Comparison of ENCODE assay signal across 12 cellular contexts in genomic region chr6:84773133-84773430, GRCh38. TPM values are rescaled to one million over a fixed set of nuclear protein-coding genes. Genes with fewer than 3 reads are reported as not detected.
DNase-seq lines count a peak whose midpoint lies in the region; ATAC-seq, FAIRE-seq and TF ChIP-seq lines count a peak whose summit lies in the region.
"Had no signal": no experiment of that assay in that cellular context is flagged by ENCODE, and none has a peak within 500 bp of the region (broad histone marks: within the 10 kb centered on the region; RNA-seq: fewer than 3 reads in every experiment).

No MANE protein-coding gene starts in this region.

- peaks cover 9% of the 10 kb centered on the region for H3K79me2 ChIP-seq in astrocyte (ENCODE audit: insufficient read depth, low read length)
- no peaks in the 10 kb centered on the region for H3K79me2 ChIP-seq in smooth muscle cell (ENCODE audit: low read depth)
- H3K79me2 ChIP-seq in PC-3 (ENCODE audit: low read length), result no peaks in the 10 kb centered on the region

- FAIRE-seq in astrocyte (lab: Jason Lieb, UNC), result no peak
- FAIRE-seq: GM12892 had no signal

- no peaks in the 10 kb centered on the region for H3F3A ChIP-seq in smooth muscle cell (ENCODE audit: low read depth)
- no peaks in the 10 kb centered on the region for H3F3A ChIP-seq in PC-3 (ENCODE audit: low read length, unreplicated experiment)

- POLR2A ChIA-PET in PC-3 (lab: Charles Lee; ENCODE audit: unreplicated experiment), result no interaction called here

- H2AFZ ChIP-seq in astrocyte (ENCODE audit: low read depth, low read length) (no peak overlapping the region), smooth muscle cell (ENCODE audit: low read depth) (no peak overlapping the region), PC-3 (ENCODE audit: low read length) (no peak overlapping the region)

- H3K27ac ChIP-seq in astrocyte (ENCODE audit: low read depth, low read length) (peak overlapping the region; percentile 67), iPS-20b (ENCODE audit: low read length) (no peak overlapping the region), smooth muscle cell (ENCODE audit: low read depth) (no peak overlapping the region), PC-3 (ENCODE audit: low read length) (no peak overlapping the region)
- H3K27ac ChIP-seq: transverse colon had no signal

- no peak overlapping the region for H3K4me3 Mint-ChIP-seq in activated CD4-positive, alpha-beta T cell treated with anti-CD3 and anti-CD28 coated beads, Interleukin-2, amount 10 ng/mL, durations not matched to agents 24 days and 14 days
- H3K4me3 Mint-ChIP-seq in astrocyte (ENCODE audit: unreplicated experiment) (no peak overlapping the region), chondrocyte (ENCODE audit: unreplicated experiment) (no peak overlapping the region)

- TF ChIP-seq CTCF in astrocyte (IDR thresholded peaks at IDR 0.05; ENCODE audit: insufficient read depth, low read depth, low read length) (no peak), smooth muscle cell (IDR thresholded peaks at IDR 0.05; ENCODE audit: borderline replicate concordance, insufficient read depth, poor library complexity, severe bottlenecking) (no peak), chondrocyte (IDR thresholded peaks at IDR 0.05) (no peak), PC-3 (conservative IDR thresholded peaks at IDR 0.05; ENCODE audit: low read depth, low read length) (no peak)

- H3K9ac ChIP-seq in astrocyte (ENCODE audit: low read length), result peak overlapping the region; percentile 81
- no peak overlapping the region for H3K9ac ChIP-seq in iPS-20b (ENCODE audit: low read depth, low read length)
- H3K9ac ChIP-seq in smooth muscle cell (ENCODE audit: low read depth), result no peak overlapping the region
- H3K9ac ChIP-seq in PC-3 (ENCODE audit: low read length), result no peak overlapping the region

- CTCF ChIA-PET in PC-3 (lab: Charles Lee), result no interaction called here

- under 1% methylated on average over 14 of the region's 14 CpGs for WGBS in smooth muscle cell (ENCODE audit: low lambda C conversion rate)

- intact Hi-C loops in activated CD4-positive, alpha-beta T cell treated with anti-CD3 and anti-CD28 coated beads, Interleukin-2, amount 10 ng/mL, durations not matched to agents 24 days and 14 days (cut with micrococcal nuclease), result no loop called here
- intact Hi-C loops in PC-3 (cut with micrococcal nuclease), result no loop called here

- DNase-seq in activated CD4-positive, alpha-beta T cell treated with anti-CD3 and anti-CD28 coated beads, Interleukin-2, amount 10 ng/mL, durations not matched to agents 24 days and 14 days, result no peak
- no peak for DNase-seq in activated CD4-positive, alpha-beta T cell treated with anti-CD3 and anti-CD28 coated beads, Interleukin-2, amount 50 U/mL, for 1 hour
- DNase-seq in astrocyte (ENCODE audit: low read depth) (no peak), smooth muscle cell (lab: John Stamatoyannopoulos, UW; ENCODE audit: unreplicated experiment) (no peak), HAP-1 (ENCODE audit: low spot score in 2 of 2) (no peak), chondrocyte (ENCODE audit: low spot score) (no peak), PC-3 (no peak)
- DNase-seq: NCI-H226, transverse colon had no signal

- peaks cover 80% of the 10 kb centered on the region for H3K27me3 ChIP-seq in astrocyte (ENCODE audit: insufficient read depth, low read length)
- peaks cover 100% of the 10 kb centered on the region for H3K27me3 ChIP-seq in iPS-20b (ENCODE audit: insufficient read depth, low read length)
- peaks cover 100% of the 10 kb centered on the region for H3K27me3 ChIP-seq in smooth muscle cell (ENCODE audit: low read depth)
- peaks cover 30% of the 10 kb centered on the region for H3K27me3 ChIP-seq in HAP-1 (ENCODE audit: low read depth)
- peaks cover 69% of the 10 kb centered on the region for H3K27me3 ChIP-seq in PC-3 (ENCODE audit: low read length)

- H4K20me1 ChIP-seq in astrocyte (ENCODE audit: insufficient read depth, low read length) (peaks cover 3% of the 10 kb centered on the region), smooth muscle cell (ENCODE audit: low read depth) (no peaks in the 10 kb centered on the region), PC-3 (ENCODE audit: low read length) (no peaks in the 10 kb centered on the region)

- no peaks in the 10 kb centered on the region for H3K9me2 ChIP-seq in PC-3 (replicated peaks; ENCODE audit: low read length)

- no peaks in the 10 kb centered on the region for H3K36me3 ChIP-seq in astrocyte (ENCODE audit: insufficient read depth, low read length)
- H3K36me3 ChIP-seq in iPS-20b (ENCODE audit: insufficient read depth, low read depth, low read length), result no peaks in the 10 kb centered on the region
- H3K36me3 ChIP-seq in smooth muscle cell (ENCODE audit: low read depth), result no peaks in the 10 kb centered on the region
- H3K36me3 ChIP-seq in HAP-1 (replicated peaks), result no peaks in the 10 kb centered on the region
- H3K36me3 ChIP-seq in PC-3 (ENCODE audit: low read depth, low read length), result no peaks in the 10 kb centered on the region
- H3K36me3 ChIP-seq: transverse colon had no signal

- no peaks in the 10 kb centered on the region for H3K4me1 ChIP-seq in astrocyte (ENCODE audit: insufficient read depth, low read length)
- peaks cover 2% of the 10 kb centered on the region; the same call in 1 of the 2 replicates for H3K4me1 ChIP-seq in iPS-20b (ENCODE audit: insufficient read depth, low read length)
- no peaks in the 10 kb centered on the region for H3K4me1 ChIP-seq in smooth muscle cell (ENCODE audit: low read depth)
- H3K4me1 ChIP-seq in HAP-1, result no peaks in the 10 kb centered on the region
- H3K4me1 ChIP-seq in PC-3 (ENCODE audit: insufficient read depth, low read length), result no peaks in the 10 kb centered on the region

- H3K4me3 ChIP-seq in astrocyte (ENCODE audit: insufficient read depth, low read depth, low read length) (peak overlapping the region; percentile 57), iPS-20b (ENCODE audit: low read length) (peak overlapping the region; percentile 68; the same call in 1 of the 2 replicates), smooth muscle cell (peak overlapping the region; percentile 58), HAP-1 (no peak overlapping the region), PC-3 (ENCODE audit: low read length) (no peak overlapping the region)
- H3K4me3 ChIP-seq: lung had no signal

- in situ Hi-C loops in HAP-1 (cut with MboI; ENCODE audit: low sequenced_read_pairs), result no loop called here

- BruUV-seq in PC-3 (replicated peaks; lab: Mats Ljungman, UMichigan), result no TSS peak

- peak overlapping the region; percentile 29 for H3K27ac Mint-ChIP-seq in activated CD4-positive, alpha-beta T cell treated with anti-CD3 and anti-CD28 coated beads, Interleukin-2, amount 10 ng/mL, durations not matched to agents 24 days and 14 days
- H3K27ac Mint-ChIP-seq in astrocyte (ENCODE audit: unreplicated experiment), result no peak overlapping the region
- no peak overlapping the region for H3K27ac Mint-ChIP-seq in chondrocyte (ENCODE audit: unreplicated experiment)

- H3K9me3 Mint-ChIP-seq in activated CD4-positive, alpha-beta T cell treated with anti-CD3 and anti-CD28 coated beads, Interleukin-2, amount 10 ng/mL, durations not matched to agents 24 days and 14 days, result peaks cover 8% of the 10 kb centered on the region
- peaks cover 4% of the 10 kb centered on the region for H3K9me3 Mint-ChIP-seq in astrocyte (ENCODE audit: unreplicated experiment)
- no peaks in the 10 kb centered on the region for H3K9me3 Mint-ChIP-seq in chondrocyte (ENCODE audit: low read depth)

- H3K9me3 ChIP-seq in astrocyte (ENCODE audit: insufficient read depth, low read depth, low read length) (peaks cover 2% of the 10 kb centered on the region), iPS-20b (ENCODE audit: insufficient read depth, low read depth, low read length) (no peaks in the 10 kb centered on the region; the same call in 1 of the 2 replicates), smooth muscle cell (replicated peaks; ENCODE audit: low read depth) (no peaks in the 10 kb centered on the region), HAP-1 (no peaks in the 10 kb centered on the region), PC-3 (ENCODE audit: low read length) (no peaks in the 10 kb centered on the region)
- H3K9me3 ChIP-seq: transverse colon had no signal

- ATAC-seq in PC-3, result no peak

- H3K36me3 Mint-ChIP-seq in activated CD4-positive, alpha-beta T cell treated with anti-CD3 and anti-CD28 coated beads, Interleukin-2, amount 10 ng/mL, durations not matched to agents 24 days and 14 days (ENCODE audit: low read depth), result peaks cover 1% of the 10 kb centered on the region
- no peaks in the 10 kb centered on the region for H3K36me3 Mint-ChIP-seq in astrocyte (ENCODE audit: low read depth, unreplicated experiment)
- peaks cover 3% of the 10 kb centered on the region for H3K36me3 Mint-ChIP-seq in chondrocyte (ENCODE audit: low read depth)

- H3K4me2 ChIP-seq in astrocyte (ENCODE audit: low read length) (peak overlapping the region; percentile 87), smooth muscle cell (peak overlapping the region; percentile 85), PC-3 (ENCODE audit: low read length) (no peak overlapping the region)

- peaks cover 2% of the 10 kb centered on the region for H3K4me1 Mint-ChIP-seq in activated CD4-positive, alpha-beta T cell treated with anti-CD3 and anti-CD28 coated beads, Interleukin-2, amount 10 ng/mL, durations not matched to agents 24 days and 14 days
- H3K4me1 Mint-ChIP-seq in astrocyte (ENCODE audit: low read depth, unreplicated experiment) (no peaks in the 10 kb centered on the region), chondrocyte (ENCODE audit: low read depth) (peaks cover 19% of the 10 kb centered on the region)

- peaks cover 72% of the 10 kb centered on the region for H3K27me3 Mint-ChIP-seq in activated CD4-positive, alpha-beta T cell treated with anti-CD3 and anti-CD28 coated beads, Interleukin-2, amount 10 ng/mL, durations not matched to agents 24 days and 14 days
- H3K27me3 Mint-ChIP-seq in astrocyte (ENCODE audit: low read depth, unreplicated experiment) (peaks cover 74% of the 10 kb centered on the region), chondrocyte (ENCODE audit: low read depth) (peaks cover 76% of the 10 kb centered on the region)

RNA-seq across cellular contexts. Expression of gene TBX18, which starts 8.7 kb away (rescaled TPM):
- total RNA-seq in activated CD4-positive, alpha-beta T cell treated with anti-CD3 and anti-CD28 coated beads, Interleukin-2, amount 10 ng/mL, durations not matched to agents 24 days and 14 days, result not detected in 2 replicates
- 12.2 and 12.5 TPM in 2 replicates for total RNA-seq in astrocyte
- 2.3 TPM in 2 replicates for total RNA-seq in smooth muscle cell
- polyA plus RNA-seq in smooth muscle cell, result 0.59 and 0.67 TPM in 2 replicates
- total RNA-seq in chondrocyte, result 6.9 to 10.7 TPM (median 9.1 TPM) in 3 replicates
- not detected in 2 replicates for total RNA-seq in PC-3 (2014; rRNA removed)

Comparison
In these comparisons a context has a peak if more than half of its experiments do, and no peak if none do; other contexts are left out.
1. H3K4me3 ChIP-seq: peak in astrocyte (single experiment), iPS-20b (single experiment) and smooth muscle cell (single experiment); none in HAP-1 (single experiment) and PC-3 (single experiment).